Comparison of ENCODE assay signal across 9 cellular contexts in the genomic region with DNA sequence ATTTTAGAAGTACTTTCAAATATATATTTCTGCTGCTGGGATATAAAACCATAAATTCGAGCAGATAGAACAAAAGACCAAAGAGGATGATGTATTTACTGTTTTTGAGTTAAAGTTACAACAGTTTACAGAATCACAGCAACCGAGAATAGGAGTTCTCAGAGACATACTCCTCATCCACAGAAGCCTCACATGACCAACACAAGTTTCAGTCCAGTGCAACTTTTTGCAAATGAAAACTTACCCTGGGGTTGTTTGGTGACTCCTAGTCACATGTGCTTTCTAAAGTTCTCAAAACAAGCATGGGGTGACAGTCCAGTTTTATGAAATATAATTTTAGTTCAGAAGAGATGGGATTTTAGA.
DNase-seq lines count a peak whose midpoint lies in the region; ATAC-seq, FAIRE-seq and TF ChIP-seq lines count a peak whose summit lies in the region.
"Had no signal": no experiment of that assay in that cellular context is flagged by ENCODE, and none has a peak within 500 bp of the region (broad histone marks: within the 10 kb centered on the region; RNA-seq: fewer than 3 reads in every experiment).

No MANE protein-coding gene starts in this region.

- H3K4me2 ChIP-seq in keratinocyte (ENCODE audit: control insufficient read depth, extremely low read depth, insufficient read depth, low read depth, low read length), result peak overlapping the region; percentile 81

- no peaks in the 10 kb centered on the region for H3K79me2 ChIP-seq in keratinocyte (ENCODE audit: control insufficient read depth, insufficient read depth, low read length)

- ATAC-seq in GM21529 (IDR thresholded peaks at IDR 0.05; ENCODE audit: unreplicated experiment), result peak; percentile 60

- H3K27me3 Mint-ChIP-seq in activated CD4-positive, alpha-beta memory T cell treated with anti-CD3 and anti-CD28 coated beads for 36 hours, result no peaks in the 10 kb centered on the region

- FAIRE-seq in keratinocyte (lab: Jason Lieb, UNC), result no peak

- peaks cover 3% of the 10 kb centered on the region for H3K9me1 ChIP-seq in keratinocyte (ENCODE audit: control insufficient read depth, extremely low read depth, insufficient read depth, low read length)

- H3K36me3 Mint-ChIP-seq in activated CD4-positive, alpha-beta memory T cell treated with anti-CD3 and anti-CD28 coated beads for 36 hours, result peaks cover 5% of the 10 kb centered on the region

- peak overlapping the region; percentile 92 for H3K27ac Mint-ChIP-seq in activated CD4-positive, alpha-beta memory T cell treated with anti-CD3 and anti-CD28 coated beads for 36 hours

- peak; percentile 30 for DNase-seq in activated CD4-positive, alpha-beta memory T cell treated with anti-CD3 and anti-CD28 coated beads for 36 hours
- DNase-seq in keratinocyte (ENCODE audit: low read depth, low spot score) (no peak), NOMO-1 treated with DMSO at 0.1 percent for 48 hours (lab: John Stamatoyannopoulos, UW; ENCODE audit: unreplicated experiment) (no peak), midbrain (lab: John Stamatoyannopoulos, UW) (no peak), MG63 (no peak), UCSD-AML1 (lab: John Stamatoyannopoulos, UW; ENCODE audit: unreplicated experiment) (no peak)
- DNase-seq: NCI-H1048 had no signal

- no peaks in the 10 kb centered on the region for H4K20me1 ChIP-seq in keratinocyte (ENCODE audit: control insufficient read depth, extremely low read depth, insufficient read depth, low read length)

- H2AFZ ChIP-seq in keratinocyte (ENCODE audit: control insufficient read depth, low read length), result no peak overlapping the region

- dilution Hi-C loops in keratinocyte (cut with MboI; ENCODE audit: extremely low pct_ligation_motif_present, low sequenced_read_pairs), result no loop called here

- H3K9me3 Mint-ChIP-seq in activated CD4-positive, alpha-beta memory T cell treated with anti-CD3 and anti-CD28 coated beads for 36 hours, result no peaks in the 10 kb centered on the region

- intact Hi-C loops in activated CD4-positive, alpha-beta memory T cell treated with anti-CD3 and anti-CD28 coated beads for 36 hours (cut with micrococcal nuclease), result loop anchor here (2.0 kb wide), 4 partner anchors 14 to 112 kb away; no protein-coding TSS in a partner anchor

- peaks cover 14% of the 10 kb centered on the region for H3K4me1 ChIP-seq in keratinocyte (ENCODE audit: control insufficient read depth, extremely low read depth, insufficient read depth, low read length)

- H3K36me3 ChIP-seq in keratinocyte (ENCODE audit: control insufficient read depth in 2 of 2, extremely low read depth in 1 of 2, insufficient read depth in 2 of 2, low read length in 2 of 2), result no peaks in the 10 kb centered on the region
- no peaks in the 10 kb centered on the region for H3K36me3 ChIP-seq in MG63

- H3K4me3 Mint-ChIP-seq in activated CD4-positive, alpha-beta memory T cell treated with anti-CD3 and anti-CD28 coated beads for 36 hours, result peak overlapping the region; percentile 69

- H3K4me3 ChIP-seq in keratinocyte (ENCODE audit: control insufficient read depth in 2 of 3, extremely low read depth in 1 of 3, insufficient read depth in 2 of 3, low read depth in 1 of 3, low read length in 3 of 3) (no peak overlapping the region), MG63 (no peak overlapping the region)

- TF ChIP-seq CTCF in C4-2B (conservative IDR thresholded peaks at IDR 0.05) (no peak), keratinocyte (optimal IDR thresholded peaks at IDR 0.05 in 1 of 3, IDR thresholded peaks at IDR 0.05 in 1 of 3, conservative IDR thresholded peaks at IDR 0.05 in 1 of 3; ENCODE audit: extremely low read depth in 1 of 3, insufficient read depth in 2 of 3, low read length in 3 of 3) (no peak)

- H3K27me3 ChIP-seq in keratinocyte (ENCODE audit: control insufficient read depth, extremely low read depth, insufficient read depth, low read length) (no peaks in the 10 kb centered on the region), MG63 (no peaks in the 10 kb centered on the region)

- H3K9me3 ChIP-seq in keratinocyte (ENCODE audit: control insufficient read depth, low read depth, low read length) (no peaks in the 10 kb centered on the region), MG63 (no peaks in the 10 kb centered on the region)

- CTCF ChIA-PET in activated CD4-positive, alpha-beta memory T cell treated with anti-CD3 and anti-CD28 coated beads for 36 hours (lab: Charles Lee), result interaction anchor here (0.6 kb wide), 1 partner anchor 95 kb away, joined by 3 read pairs; no protein-coding TSS in a partner anchor

- H3K9ac ChIP-seq in keratinocyte (ENCODE audit: control insufficient read depth, extremely low read depth, insufficient read depth, low read length), result no peak overlapping the region

- peaks cover 91% of the 10 kb centered on the region for H3K4me1 Mint-ChIP-seq in activated CD4-positive, alpha-beta memory T cell treated with anti-CD3 and anti-CD28 coated beads for 36 hours (ENCODE audit: low read depth)

- H3K27ac ChIP-seq in C4-2B (peak overlapping the region; percentile 99), keratinocyte (ENCODE audit: control insufficient read depth, insufficient read depth, low read length) (peak overlapping the region; percentile 48)

- POLR2A ChIA-PET in activated CD4-positive, alpha-beta memory T cell treated with anti-CD3 and anti-CD28 coated beads for 36 hours (lab: Charles Lee), result no interaction called here
